In genomic region chr1:234927312-234927967, GRCh38 we compare ENCODE assay signal across 9 cellular contexts.
DNase-seq lines count a peak whose midpoint lies in the region; ATAC-seq and TF ChIP-seq lines count a peak whose summit lies in the region.
"Had no signal": no experiment of that assay in that cellular context is flagged by ENCODE, and none has a peak within 500 bp of the region (broad histone marks: within the 10 kb centered on the region; RNA-seq: fewer than 3 reads in every experiment).

No MANE protein-coding gene starts in this region.

- H3K4me1 ChIP-seq in HEK293 (ENCODE audit: control insufficient read depth, insufficient read depth, low read length): no peaks in the 10 kb centered on the region

- H3K9me3 Mint-ChIP-seq in activated T-helper 1 cell treated with anti-CD3 and anti-CD28 coated beads, Interleukin-12 subunit alpha, Interleukin-12 subunit beta, Interleukin-2, Interleukin-4 antibody, amounts not matched to agents 30 ng/mL and 10 ng/mL and 1 ng/mL, durations not matched to agents 14 hours and 24 hours and 36 hours: peaks cover 12% of the 10 kb centered on the region
- no peaks in the 10 kb centered on the region for H3K9me3 Mint-ChIP-seq in natural killer cell

- H3K36me3 ChIP-seq in HEK293 (ENCODE audit: control insufficient read depth in 2 of 2, insufficient read depth in 1 of 2, low read length in 2 of 2): no peaks in the 10 kb centered on the region

- peaks cover 12% of the 10 kb centered on the region for H3K36me3 Mint-ChIP-seq in activated T-helper 1 cell treated with anti-CD3 and anti-CD28 coated beads, Interleukin-12 subunit alpha, Interleukin-12 subunit beta, Interleukin-2, Interleukin-4 antibody, amounts not matched to agents 30 ng/mL and 10 ng/mL and 1 ng/mL, durations not matched to agents 14 hours and 24 hours and 36 hours (ENCODE audit: low read depth)
- H3K36me3 Mint-ChIP-seq in natural killer cell: no peaks in the 10 kb centered on the region

- H3K27me3 Mint-ChIP-seq in activated T-helper 1 cell treated with anti-CD3 and anti-CD28 coated beads, Interleukin-12 subunit alpha, Interleukin-12 subunit beta, Interleukin-2, Interleukin-4 antibody, amounts not matched to agents 30 ng/mL and 10 ng/mL and 1 ng/mL, durations not matched to agents 14 hours and 24 hours and 36 hours (ENCODE audit: insufficient read depth): no peaks in the 10 kb centered on the region
- H3K27me3 Mint-ChIP-seq in natural killer cell (ENCODE audit: low read depth in 2 of 2): peaks cover 0 to 5% of the 10 kb centered on the region in 2 donors

- no peak for ATAC-seq in natural killer cell
- ATAC-seq in GM18498 (IDR thresholded peaks at IDR 0.05; ENCODE audit: unreplicated experiment): no peak

- H3K4me3 ChIP-seq in GM12865 (ENCODE audit: low read depth, low read length): peak overlapping the region; percentile 48
- no peak overlapping the region for H3K4me3 ChIP-seq in HEK293 (ENCODE audit: low read depth, low read length)

- peak overlapping the region; percentile 74 for H3K4me3 Mint-ChIP-seq in activated T-helper 1 cell treated with anti-CD3 and anti-CD28 coated beads, Interleukin-12 subunit alpha, Interleukin-12 subunit beta, Interleukin-2, Interleukin-4 antibody, amounts not matched to agents 30 ng/mL and 10 ng/mL and 1 ng/mL, durations not matched to agents 14 hours and 24 hours and 36 hours
- peak overlapping the region; percentile 84 for H3K4me3 Mint-ChIP-seq in natural killer cell

- CTCF ChIA-PET in HEK293 (lab: Yijun Ruan, JAX): interaction anchor here (1.1 to 1.7 kb wide), 4 partner anchors 9 to 156 kb away, joined by 3 to 4 read pairs (median 4); no protein-coding TSS in a partner anchor

- no peak for TF ChIP-seq CTCF in GM12865 (IDR thresholded peaks at IDR 0.05; ENCODE audit: insufficient read depth, low read depth, low read length, missing control alignments)
- TF ChIP-seq CTCF in HEK293 (tag by site-specific recombination; IDR thresholded peaks at IDR 0.05): no peak
- TF ChIP-seq CTCF in natural killer cell (IDR thresholded peaks at IDR 0.05): no peak

- DNase-seq in GM12865 (ENCODE audit: low read depth) (no peak), natural killer cell (no peak), DMS53 (lab: John Stamatoyannopoulos, UW) (no peak), NCI-H146 (lab: John Stamatoyannopoulos, UW) (no peak), SIG-M5 (lab: John Stamatoyannopoulos, UW) (no peak)
- DNase-seq in activated T-helper 1 cell treated with anti-CD3 and anti-CD28 coated beads, Interleukin-12 subunit alpha, Interleukin-12 subunit beta, Interleukin-2, Interleukin-4 antibody, amounts not matched to agents 30 ng/mL and 10 ng/mL and 1 ng/mL, durations not matched to agents 14 hours and 24 hours and 36 hours (ENCODE audit: low spot score): no peak
- DNase-seq: activated effector memory CD4-positive, alpha-beta T cell treated with Interleukin-2 at 50 U/mL for 16 hours had no signal

- intact Hi-C loops in activated T-helper 1 cell treated with anti-CD3 and anti-CD28 coated beads, Interleukin-12 subunit alpha, Interleukin-12 subunit beta, Interleukin-2, Interleukin-4 antibody, amounts not matched to agents 30 ng/mL and 10 ng/mL and 1 ng/mL, durations not matched to agents 14 hours and 24 hours and 36 hours (cut with micrococcal nuclease): loop anchor here (1.0 to 2.0 kb wide), 4 partner anchors 33 to 88 kb away; no protein-coding TSS in a partner anchor
- intact Hi-C loops in natural killer cell (cut with micrococcal nuclease): loop anchor here (5.0 kb wide), 1 partner anchor 85 kb away; no protein-coding TSS in a partner anchor

- POLR2A ChIA-PET in HEK293 (lab: Yijun Ruan, JAX): interaction anchor here (0.5 to 1.8 kb wide), 2 partner anchors 31 to 216 kb away, joined by 4 read pairs; no protein-coding TSS in a partner anchor

- H3K27ac Mint-ChIP-seq in activated T-helper 1 cell treated with anti-CD3 and anti-CD28 coated beads, Interleukin-12 subunit alpha, Interleukin-12 subunit beta, Interleukin-2, Interleukin-4 antibody, amounts not matched to agents 30 ng/mL and 10 ng/mL and 1 ng/mL, durations not matched to agents 14 hours and 24 hours and 36 hours: peak overlapping the region; percentile 97
- H3K27ac Mint-ChIP-seq in natural killer cell: peak overlapping the region; percentile 86 to 92

- peaks cover 79% of the 10 kb centered on the region for H3K4me1 Mint-ChIP-seq in activated T-helper 1 cell treated with anti-CD3 and anti-CD28 coated beads, Interleukin-12 subunit alpha, Interleukin-12 subunit beta, Interleukin-2, Interleukin-4 antibody, amounts not matched to agents 30 ng/mL and 10 ng/mL and 1 ng/mL, durations not matched to agents 14 hours and 24 hours and 36 hours (ENCODE audit: low read depth)
- H3K4me1 Mint-ChIP-seq in natural killer cell: peaks cover 34 to 35% of the 10 kb centered on the region in 2 donors

- no peak overlapping the region for H3K27ac ChIP-seq in HEK293 (ENCODE audit: extremely low read depth, low read depth, low read length)

- no peaks in the 10 kb centered on the region for H3K9me3 ChIP-seq in HEK293 (ENCODE audit: control insufficient read depth, insufficient read depth, low read depth, low read length)

TF ChIP-seq in HEK293, 187 proteins besides CTCF, POLR2A, EP300 and RAD21 (continues in another document):
- TF ChIP-seq ZNF544 (tag by site-specific recombination; IDR thresholded peaks at IDR 0.05) (0 out of 2 replicates have a peak, but pooled peaks have one; percentile 21), PRDM1 (tag by site-specific recombination; IDR thresholded peaks at IDR 0.05) (no peak), ZNF571 (tag by site-specific recombination; IDR thresholded peaks at IDR 0.05) (no peak), ZNF202 (tag by site-specific recombination; IDR thresholded peaks at IDR 0.05; ENCODE audit: borderline replicate concordance) (no peak), ZNF16 (tag by site-specific recombination; IDR thresholded peaks at IDR 0.05; ENCODE audit: low read depth) (no peak), ZNF416 (tag by site-specific recombination; IDR thresholded peaks at IDR 0.05) (no peak), KLF1 (tag by site-specific recombination; IDR thresholded peaks at IDR 0.05) (no peak), ZNF596 (tag by site-specific recombination; IDR thresholded peaks at IDR 0.05) (no peak), ZNF704 (tag by site-specific recombination; IDR thresholded peaks at IDR 0.05) (no peak), GLIS2 (tag by site-specific recombination; IDR thresholded peaks at IDR 0.05) (no peak), ZNF280C (tag by site-specific recombination; IDR thresholded peaks at IDR 0.05) (no peak), EGR2 (tag by site-specific recombination; IDR thresholded peaks at IDR 0.05; ENCODE audit: low read depth) (0 out of 2 replicates have a peak, but pooled peaks have one; percentile 7), ATF2 (tag by site-specific recombination; IDR thresholded peaks at IDR 0.05; ENCODE audit: low read depth) (no peak), ZNF645 (tag by site-specific recombination; IDR thresholded peaks at IDR 0.05) (no peak), ZNF132 (tag by site-specific recombination; IDR thresholded peaks at IDR 0.05; ENCODE audit: borderline replicate concordance) (no peak), ZNF830 (tag by site-specific recombination; IDR thresholded peaks at IDR 0.05; ENCODE audit: low read depth) (no peak), ZNF341 (tag by site-specific recombination; IDR thresholded peaks at IDR 0.05; ENCODE audit: low read depth) (no peak)
